In genomic region chr13:40272776-40273139, GRCh38 we compare ENCODE assay signal across 12 cellular contexts.
DNase-seq lines count a peak whose midpoint lies in the region; ATAC-seq, FAIRE-seq and TF ChIP-seq lines count a peak whose summit lies in the region.
"Had no signal": no experiment of that assay in that cellular context is flagged by ENCODE, and none has a peak within 500 bp of the region (broad histone marks: within the 10 kb centered on the region; RNA-seq: fewer than 3 reads in every experiment).

No MANE protein-coding gene starts in this region.

- H3K27ac Mint-ChIP-seq in HFFc6 (no peak overlapping the region; the same call in 1 of the 2 replicates), MCF 10A (ENCODE audit: low read depth, unreplicated experiment) (peak overlapping the region; percentile 32)
- H3K27ac Mint-ChIP-seq: CD4-positive, alpha-beta T cell; progenitor cell of endocrine pancreas had no signal

- peak overlapping the region; percentile 45 for H3K4me2 ChIP-seq in A549

- H3K9me3 ChIP-seq in A549: no peaks in the 10 kb centered on the region
- no peaks in the 10 kb centered on the region for H3K9me3 ChIP-seq in lower lobe of right lung

- BruUV-seq in MCF 10A (replicated peaks; lab: Mats Ljungman, UMichigan): no TSS peak

- peak overlapping the region; percentile 33 to 76; a peak in 4 of 6 replicates for H3K27ac ChIP-seq in A549
- H3K27ac ChIP-seq in lower lobe of right lung: peak overlapping the region; percentile 61

- POLR2A ChIA-PET in A549 (lab: Yijun Ruan, JAX) (no interaction called here), MCF 10A (lab: Yijun Ruan, JAX) (interaction anchor here (0.7 to 4.3 kb wide), 39 partner anchors 12 to 400 kb away, joined by 3 to 37 read pairs (median 4); no protein-coding TSS in a partner anchor)

- no peak for TF ChIP-seq POLR2A in A549 (IDR thresholded peaks at IDR 0.05; ENCODE audit: low read length)

- H3K4me1 ChIP-seq in A549 (peaks cover 34% of the 10 kb centered on the region), lower lobe of right lung (peaks cover 18% of the 10 kb centered on the region)

- ATAC-seq in A549 (peak in 1 of 2 experiments; percentile 50; a peak in 3 of 6 replicates), lower lobe of right lung (no peak), HG03175 (IDR thresholded peaks at IDR 0.05; ENCODE audit: unreplicated experiment) (no peak)

- WGBS in A549 (ENCODE audit: missing lambda C conversion rate): 75% methylated on average over 4 of the region's 4 CpGs

- H3K4me3 ChIP-seq in A549 (no peak overlapping the region), lower lobe of right lung (no peak overlapping the region)

- H3K36me3 ChIP-seq in lower lobe of right lung: no peaks in the 10 kb centered on the region

- H3K27me3 Mint-ChIP-seq in HFFc6 (ENCODE audit: insufficient read depth) (peaks cover 4% of the 10 kb centered on the region), MCF 10A (ENCODE audit: insufficient read depth, unreplicated experiment) (no peaks in the 10 kb centered on the region)
- H3K27me3 Mint-ChIP-seq: CD4-positive, alpha-beta T cell had no signal

- CTCF ChIA-PET in A549 (lab: Yijun Ruan, JAX): no interaction called here
- CTCF ChIA-PET in MCF 10A (lab: Yijun Ruan, JAX): interaction anchor here (0.7 to 1.2 kb wide), 6 partner anchors 14 to 217 kb away, joined by 3 to 4 read pairs (median 3); no protein-coding TSS in a partner anchor

- no peak for TF ChIP-seq EP300 in A549 (IDR thresholded peaks at IDR 0.05)

- FAIRE-seq in A549 (lab: Jason Lieb, UNC): no peak
- FAIRE-seq: TTC549 had no signal

- no peak for TF ChIP-seq RAD21 in A549 (conservative IDR thresholded peaks at IDR 0.05 in 1 of 2, IDR thresholded peaks at IDR 0.05 in 1 of 2)

- H3K36me3 Mint-ChIP-seq in HFFc6 (ENCODE audit: low read depth) (no peaks in the 10 kb centered on the region), MCF 10A (ENCODE audit: insufficient read depth, unreplicated experiment) (no peaks in the 10 kb centered on the region)

- peaks cover 41% of the 10 kb centered on the region for H3K4me1 Mint-ChIP-seq in HFFc6 (ENCODE audit: low read depth)
- H3K4me1 Mint-ChIP-seq in MCF 10A (ENCODE audit: insufficient read depth, unreplicated experiment): peaks cover 33% of the 10 kb centered on the region

- H3K27me3 ChIP-seq in lower lobe of right lung (ENCODE audit: low read depth): no peaks in the 10 kb centered on the region

- intact Hi-C loops in MCF 10A (cut with micrococcal nuclease): no loop called here
- intact Hi-C loops in lower lobe of right lung (cut with DNase I): no loop called here

- no peak overlapping the region for H3K4me3 Mint-ChIP-seq in HFFc6
- H3K4me3 Mint-ChIP-seq in MCF 10A (ENCODE audit: unreplicated experiment): no peak overlapping the region
- H3K4me3 Mint-ChIP-seq: CD4-positive, alpha-beta T cell had no signal

- TF ChIP-seq CTCF in A549 (IDR thresholded peaks at IDR 0.05): no peak
- no peak for TF ChIP-seq CTCF in HFFc6 (IDR thresholded peaks at IDR 0.05)
- TF ChIP-seq CTCF in MCF 10A (IDR thresholded peaks at IDR 0.05; ENCODE audit: unreplicated experiment): no peak
- no peak for TF ChIP-seq CTCF in lower lobe of right lung (IDR thresholded peaks at IDR 0.05)

- no peak for DNase-seq in A549 (ENCODE audit: low read depth in 1 of 2, low spot score in 1 of 2)
- DNase-seq in HFFc6: peak; percentile 4
- peak; percentile 65 for DNase-seq in MCF 10A (ENCODE audit: unreplicated experiment)
- no peak for DNase-seq in lower lobe of right lung
- no peak for DNase-seq in NCI-H1417 (lab: John Stamatoyannopoulos, UW)
- DNase-seq in occipital lobe (lab: John Stamatoyannopoulos, UW): no peak
- no peak for DNase-seq in activated gamma-delta T cell treated with Interleukin-2 at 50 U/mL for 16 hours
- DNase-seq: erythroblast had no signal

- H3K9me3 Mint-ChIP-seq in HFFc6 (peaks cover 5% of the 10 kb centered on the region; the same call in 1 of the 2 replicates), MCF 10A (ENCODE audit: unreplicated experiment) (no peaks in the 10 kb centered on the region)
- H3K9me3 Mint-ChIP-seq: CD4-positive, alpha-beta T cell had no signal

TF ChIP-seq in A549, 52 proteins besides CTCF, POLR2A, EP300 and RAD21:
- TF ChIP-seq REST (IDR thresholded peaks at IDR 0.05) (no peak), PHF8 (IDR thresholded peaks at IDR 0.05; ENCODE audit: borderline replicate concordance, low read depth) (no peak), KDM5A (IDR thresholded peaks at IDR 0.05) (no peak), HMGXB4 (CRISPR knock-in tag; IDR thresholded peaks at IDR 0.05; ENCODE audit: borderline replicate concordance) (no peak), CHD2 (IDR thresholded peaks at IDR 0.05; ENCODE audit: low read length, partially characterized antibody) (no peak), TFCP2L1 (CRISPR knock-in tag; IDR thresholded peaks at IDR 0.05) (no peak), POLR2AphosphoS2 (conservative IDR thresholded peaks at IDR 0.05; ENCODE audit: low read length) (no peak)

Comparison
In these comparisons a context has a peak if more than half of its experiments do, and no peak if none do; other contexts are left out.
1. DNase-seq: peak in HFFc6 (single experiment) and MCF 10A (single experiment); none in A549 (0 of 2), lower lobe of right lung (single experiment), NCI-H1417 (0 of 3), occipital lobe (single experiment) and activated gamma-delta T cell treated with Interleukin-2 at 50 U/mL for 16 hours (single experiment).